Comparison of ENCODE assay signal across 1 cellular context in genomic region chrX:141341341-141341740, GRCh38.
TF ChIP-seq lines count a peak whose summit lies in the region.

No MANE protein-coding gene starts in this region.

TF ChIP-seq in HepG2, 621 proteins besides CTCF, POLR2A, EP300 and RAD21 (continued from another document):
- TF ChIP-seq CEBPZ (IDR thresholded peaks at IDR 0.05; ENCODE audit: low read length) (no peak), ZNF597 (CRISPR knock-in tag; IDR thresholded peaks at IDR 0.05) (no peak), ZNF580 (CRISPR knock-in tag; IDR thresholded peaks at IDR 0.05; ENCODE audit: borderline replicate concordance, low read depth) (no peak), ZNF280D (CRISPR knock-in tag; IDR thresholded peaks at IDR 0.05) (no peak), NFRKB (IDR thresholded peaks at IDR 0.05) (no peak), ATM (IDR thresholded peaks at IDR 0.05; ENCODE audit: borderline replicate concordance) (no peak)
